Comparison of ENCODE assay signal across 1 cellular context in the genomic region with DNA sequence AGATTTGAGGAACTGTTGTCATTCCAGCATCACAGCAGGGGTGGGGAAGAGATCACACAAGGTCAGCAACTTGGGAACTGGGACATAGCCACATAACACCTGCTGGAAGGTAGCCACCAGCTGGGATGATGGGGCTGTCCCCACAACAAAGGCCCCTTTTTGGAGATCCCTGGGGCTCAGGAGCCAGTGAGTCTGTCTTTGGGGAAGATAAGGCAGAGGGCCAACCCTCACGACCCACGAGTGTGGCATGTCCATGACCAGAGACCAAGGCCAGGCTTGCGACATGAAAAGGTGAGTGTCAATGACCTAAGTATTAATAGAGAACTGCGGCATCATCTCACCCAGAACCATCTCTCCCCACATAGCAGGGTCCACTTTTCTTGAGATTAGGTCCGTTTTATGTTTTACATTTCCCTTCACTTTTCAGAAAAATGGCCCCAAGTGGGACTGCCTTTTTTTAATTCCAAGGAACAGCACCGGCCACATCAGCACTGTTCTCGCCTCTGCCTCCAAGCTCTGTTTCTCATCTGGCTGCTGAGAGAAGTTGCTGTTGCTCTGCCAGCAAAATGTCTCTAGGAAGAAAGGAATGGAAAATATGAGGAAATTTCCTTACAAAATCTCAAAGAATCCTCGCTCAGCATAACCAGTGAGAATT.
TF ChIP-seq lines count a peak whose summit lies in the region.

No MANE protein-coding gene starts in this region.

TF ChIP-seq in GM23338, 12 proteins besides CTCF, POLR2A, EP300 and RAD21 (continued from another document):
- TF ChIP-seq, protein P1, sequence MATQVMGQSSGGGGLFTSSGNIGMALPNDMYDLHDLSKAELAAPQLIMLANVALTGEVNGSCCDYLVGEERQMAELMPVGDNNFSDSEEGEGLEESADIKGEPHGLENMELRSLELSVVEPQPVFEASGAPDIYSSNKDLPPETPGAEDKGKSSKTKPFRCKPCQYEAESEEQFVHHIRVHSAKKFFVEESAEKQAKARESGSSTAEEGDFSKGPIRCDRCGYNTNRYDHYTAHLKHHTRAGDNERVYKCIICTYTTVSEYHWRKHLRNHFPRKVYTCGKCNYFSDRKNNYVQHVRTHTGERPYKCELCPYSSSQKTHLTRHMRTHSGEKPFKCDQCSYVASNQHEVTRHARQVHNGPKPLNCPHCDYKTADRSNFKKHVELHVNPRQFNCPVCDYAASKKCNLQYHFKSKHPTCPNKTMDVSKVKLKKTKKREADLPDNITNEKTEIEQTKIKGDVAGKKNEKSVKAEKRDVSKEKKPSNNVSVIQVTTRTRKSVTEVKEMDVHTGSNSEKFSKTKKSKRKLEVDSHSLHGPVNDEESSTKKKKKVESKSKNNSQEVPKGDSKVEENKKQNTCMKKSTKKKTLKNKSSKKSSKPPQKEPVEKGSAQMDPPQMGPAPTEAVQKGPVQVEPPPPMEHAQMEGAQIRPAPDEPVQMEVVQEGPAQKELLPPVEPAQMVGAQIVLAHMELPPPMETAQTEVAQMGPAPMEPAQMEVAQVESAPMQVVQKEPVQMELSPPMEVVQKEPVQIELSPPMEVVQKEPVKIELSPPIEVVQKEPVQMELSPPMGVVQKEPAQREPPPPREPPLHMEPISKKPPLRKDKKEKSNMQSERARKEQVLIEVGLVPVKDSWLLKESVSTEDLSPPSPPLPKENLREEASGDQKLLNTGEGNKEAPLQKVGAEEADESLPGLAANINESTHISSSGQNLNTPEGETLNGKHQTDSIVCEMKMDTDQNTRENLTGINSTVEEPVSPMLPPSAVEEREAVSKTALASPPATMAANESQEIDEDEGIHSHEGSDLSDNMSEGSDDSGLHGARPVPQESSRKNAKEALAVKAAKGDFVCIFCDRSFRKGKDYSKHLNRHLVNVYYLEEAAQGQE (IDR thresholded peaks at IDR 0.05; ENCODE audit: unreplicated experiment): no peak
- TF ChIP-seq, protein P2, sequence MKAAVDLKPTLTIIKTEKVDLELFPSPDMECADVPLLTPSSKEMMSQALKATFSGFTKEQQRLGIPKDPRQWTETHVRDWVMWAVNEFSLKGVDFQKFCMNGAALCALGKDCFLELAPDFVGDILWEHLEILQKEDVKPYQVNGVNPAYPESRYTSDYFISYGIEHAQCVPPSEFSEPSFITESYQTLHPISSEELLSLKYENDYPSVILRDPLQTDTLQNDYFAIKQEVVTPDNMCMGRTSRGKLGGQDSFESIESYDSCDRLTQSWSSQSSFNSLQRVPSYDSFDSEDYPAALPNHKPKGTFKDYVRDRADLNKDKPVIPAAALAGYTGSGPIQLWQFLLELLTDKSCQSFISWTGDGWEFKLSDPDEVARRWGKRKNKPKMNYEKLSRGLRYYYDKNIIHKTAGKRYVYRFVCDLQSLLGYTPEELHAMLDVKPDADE (IDR thresholded peaks at IDR 0.05): no peak
- TF ChIP-seq NANOG (IDR thresholded peaks at IDR 0.05; ENCODE audit: borderline replicate concordance): no peak
- TF ChIP-seq POLR2AphosphoS5 (IDR thresholded peaks at IDR 0.05; ENCODE audit: low read depth): no peak
- TF ChIP-seq, protein P3, sequence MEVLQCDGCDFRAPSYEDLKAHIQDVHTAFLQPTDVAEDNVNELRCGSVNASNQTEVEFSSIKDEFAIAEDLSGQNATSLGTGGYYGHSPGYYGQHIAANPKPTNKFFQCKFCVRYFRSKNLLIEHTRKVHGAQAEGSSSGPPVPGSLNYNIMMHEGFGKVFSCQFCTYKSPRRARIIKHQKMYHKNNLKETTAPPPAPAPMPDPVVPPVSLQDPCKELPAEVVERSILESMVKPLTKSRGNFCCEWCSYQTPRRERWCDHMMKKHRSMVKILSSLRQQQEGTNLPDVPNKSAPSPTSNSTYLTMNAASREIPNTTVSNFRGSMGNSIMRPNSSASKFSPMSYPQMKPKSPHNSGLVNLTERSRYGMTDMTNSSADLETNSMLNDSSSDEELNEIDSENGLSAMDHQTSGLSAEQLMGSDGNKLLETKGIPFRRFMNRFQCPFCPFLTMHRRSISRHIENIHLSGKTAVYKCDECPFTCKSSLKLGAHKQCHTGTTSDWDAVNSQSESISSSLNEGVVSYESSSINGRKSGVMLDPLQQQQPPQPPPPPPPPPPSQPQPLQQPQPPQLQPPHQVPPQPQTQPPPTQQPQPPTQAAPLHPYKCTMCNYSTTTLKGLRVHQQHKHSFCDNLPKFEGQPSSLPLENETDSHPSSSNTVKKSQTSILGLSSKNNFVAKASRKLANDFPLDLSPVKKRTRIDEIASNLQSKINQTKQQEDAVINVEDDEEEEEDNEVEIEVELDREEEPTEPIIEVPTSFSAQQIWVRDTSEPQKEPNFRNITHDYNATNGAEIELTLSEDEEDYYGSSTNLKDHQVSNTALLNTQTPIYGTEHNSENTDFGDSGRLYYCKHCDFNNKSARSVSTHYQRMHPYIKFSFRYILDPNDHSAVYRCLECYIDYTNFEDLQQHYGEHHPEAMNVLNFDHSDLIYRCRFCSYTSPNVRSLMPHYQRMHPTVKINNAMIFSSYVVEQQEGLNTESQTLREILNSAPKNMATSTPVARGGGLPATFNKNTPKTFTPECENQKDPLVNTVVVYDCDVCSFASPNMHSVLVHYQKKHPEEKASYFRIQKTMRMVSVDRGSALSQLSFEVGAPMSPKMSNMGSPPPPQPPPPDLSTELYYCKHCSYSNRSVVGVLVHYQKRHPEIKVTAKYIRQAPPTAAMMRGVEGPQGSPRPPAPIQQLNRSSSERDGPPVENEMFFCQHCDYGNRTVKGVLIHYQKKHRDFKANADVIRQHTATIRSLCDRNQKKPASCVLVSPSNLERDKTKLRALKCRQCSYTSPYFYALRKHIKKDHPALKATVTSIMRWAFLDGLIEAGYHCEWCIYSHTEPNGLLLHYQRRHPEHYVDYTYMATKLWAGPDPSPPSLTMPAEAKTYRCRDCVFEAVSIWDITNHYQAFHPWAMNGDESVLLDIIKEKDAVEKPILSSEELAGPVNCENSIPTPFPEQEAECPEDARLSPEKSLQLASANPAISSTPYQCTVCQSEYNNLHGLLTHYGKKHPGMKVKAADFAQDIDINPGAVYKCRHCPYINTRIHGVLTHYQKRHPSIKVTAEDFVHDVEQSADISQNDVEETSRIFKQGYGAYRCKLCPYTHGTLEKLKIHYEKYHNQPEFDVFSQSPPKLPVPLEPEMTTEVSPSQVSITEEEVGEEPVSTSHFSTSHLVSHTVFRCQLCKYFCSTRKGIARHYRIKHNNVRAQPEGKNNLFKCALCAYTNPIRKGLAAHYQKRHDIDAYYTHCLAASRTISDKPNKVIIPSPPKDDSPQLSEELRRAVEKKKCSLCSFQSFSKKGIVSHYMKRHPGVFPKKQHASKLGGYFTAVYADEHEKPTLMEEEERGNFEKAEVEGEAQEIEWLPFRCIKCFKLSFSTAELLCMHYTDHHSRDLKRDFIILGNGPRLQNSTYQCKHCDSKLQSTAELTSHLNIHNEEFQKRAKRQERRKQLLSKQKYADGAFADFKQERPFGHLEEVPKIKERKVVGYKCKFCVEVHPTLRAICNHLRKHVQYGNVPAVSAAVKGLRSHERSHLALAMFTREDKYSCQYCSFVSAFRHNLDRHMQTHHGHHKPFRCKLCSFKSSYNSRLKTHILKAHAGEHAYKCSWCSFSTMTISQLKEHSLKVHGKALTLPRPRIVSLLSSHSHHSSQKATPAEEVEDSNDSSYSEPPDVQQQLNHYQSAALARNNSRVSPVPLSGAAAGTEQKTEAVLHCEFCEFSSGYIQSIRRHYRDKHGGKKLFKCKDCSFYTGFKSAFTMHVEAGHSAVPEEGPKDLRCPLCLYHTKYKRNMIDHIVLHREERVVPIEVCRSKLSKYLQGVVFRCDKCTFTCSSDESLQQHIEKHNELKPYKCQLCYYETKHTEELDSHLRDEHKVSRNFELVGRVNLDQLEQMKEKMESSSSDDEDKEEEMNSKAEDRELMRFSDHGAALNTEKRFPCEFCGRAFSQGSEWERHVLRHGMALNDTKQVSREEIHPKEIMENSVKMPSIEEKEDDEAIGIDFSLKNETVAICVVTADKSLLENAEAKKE (CRISPR knock-in tag; IDR thresholded peaks at IDR 0.05): no peak
- TF ChIP-seq CREB1 (CRISPR knock-in tag; IDR thresholded peaks at IDR 0.05; ENCODE audit: low read depth): no peak
- no peak for TF ChIP-seq ZNF331 (CRISPR knock-in tag; IDR thresholded peaks at IDR 0.05; ENCODE audit: low read depth)
- TF ChIP-seq EZH2 (IDR thresholded peaks at IDR 0.05; ENCODE audit: low read depth, unreplicated experiment): no peak
- TF ChIP-seq EZH2phosphoT487 (IDR thresholded peaks at IDR 0.05; ENCODE audit: unreplicated experiment): no peak
- no peak for TF ChIP-seq ZNF114 (CRISPR knock-in tag; IDR thresholded peaks at IDR 0.05)
- TF ChIP-seq JUNB (IDR thresholded peaks at IDR 0.05; ENCODE audit: unreplicated experiment): no peak
